Comparison of ENCODE assay signal across 8 cellular contexts in genomic region chr1:27152829-27153548, GRCh38. TPM values are rescaled to one million over a fixed set of nuclear protein-coding genes. Genes with fewer than 3 reads are reported as not detected.
DNase-seq lines count a peak whose midpoint lies in the region; ATAC-seq and TF ChIP-seq lines count a peak whose summit lies in the region.

No MANE protein-coding gene starts in this region.

- H3K27me3 ChIP-seq in breast epithelium, result no peaks in the 10 kb centered on the region
- H3K27me3 ChIP-seq in uterus, result no peaks in the 10 kb centered on the region

- intact Hi-C loops in Right ventricle myocardium inferior (cut with DNase I) (loop anchor here (2.0 to 5.0 kb wide), 2 partner anchors 20 to 84 kb away; no protein-coding TSS in a partner anchor), left cardiac atrium (cut with DNase I) (loop anchor here in 1 of 2 donors (5.0 kb wide), 1 partner anchor 36 kb away; no protein-coding TSS in a partner anchor), breast epithelium (cut with DNase I; ENCODE audit: low total_unique reads) (loop anchor here (5.0 kb wide), 1 partner anchor 36 kb away; no protein-coding TSS in a partner anchor), uterus (cut with DNase I; ENCODE audit: low total_unique reads) (no loop called here)

- WGBS in mesodermal cell (ENCODE audit: insufficient coverage in 2 of 2), 2 experiments, result 80 to 100% methylated on average over 1 of the region's 2 CpGs

- TF ChIP-seq POLR2A in breast epithelium (IDR thresholded peaks at IDR 0.05), result no peak
- no peak for TF ChIP-seq POLR2A in uterus (IDR thresholded peaks at IDR 0.05)

- DNase-seq in Right ventricle myocardium inferior (ENCODE audit: missing footprints) (no peak), left cardiac atrium (no peak), breast epithelium (ENCODE audit: low spot score in 2 of 2) (no peak), uterus (no peak), glomerular visceral epithelial cell (ENCODE audit: extremely low spot score) (no peak)
- no peak for DNase-seq in stimulated activated CD4-positive, alpha-beta T cell treated with anti-CD3 and anti-CD28 coated beads, Interleukin-1b, Interleukin-23, amount 100 ng/mL, for 48 hours

- no peak for TF ChIP-seq CTCF in breast epithelium (IDR thresholded peaks at IDR 0.05)
- no peak for TF ChIP-seq CTCF in uterus (IDR thresholded peaks at IDR 0.05)

- H3K4me3 ChIP-seq in breast epithelium (peak overlapping the region; percentile 26 to 92 (median 81)), mesodermal cell (ENCODE audit: extremely low read depth, insufficient read depth, low read length, poor library complexity, severe bottlenecking) (peak overlapping the region; percentile 57), uterus (peak overlapping the region; percentile 27 to 92)

- ATAC-seq in Right ventricle myocardium inferior (peak; percentile 1), left cardiac atrium (no peak), GM19324 (IDR thresholded peaks at IDR 0.05; ENCODE audit: low FRiP score, unreplicated experiment) (no peak)

- H3K36me3 ChIP-seq in breast epithelium (no peaks in the 10 kb centered on the region), mesodermal cell (ENCODE audit: control insufficient read depth, insufficient read depth, low read length) (peaks cover 14% of the 10 kb centered on the region), uterus (no peaks in the 10 kb centered on the region)

- H3K27ac ChIP-seq in breast epithelium (peak overlapping the region; percentile 97 to 98), mesodermal cell (ENCODE audit: low read depth, low read length, severe bottlenecking) (no peak overlapping the region), uterus (peak overlapping the region; percentile 84 to 95)

- H3K4me1 ChIP-seq in breast epithelium (peaks cover 2 to 34% of the 10 kb centered on the region in 2 donors), mesodermal cell (ENCODE audit: control insufficient read depth, insufficient read depth, low read length, poor library complexity, severe bottlenecking) (peaks cover 24% of the 10 kb centered on the region), uterus (no peaks in the 10 kb centered on the region)

- H3K9me3 ChIP-seq in breast epithelium (no peaks in the 10 kb centered on the region), mesodermal cell (ENCODE audit: control insufficient read depth, low read length) (no peaks in the 10 kb centered on the region), uterus (no peaks in the 10 kb centered on the region)

RNA-seq across cellular contexts. Expression of gene SLC9A1, which starts 1.9 kb away (rescaled TPM):
- total RNA-seq in Right ventricle myocardium inferior, result 20.2 TPM
- 10 to 100 TPM; 17.4 to 37.3 TPM for total RNA-seq in left cardiac atrium
- total RNA-seq in breast epithelium, result 10 to 100 TPM in 2 of 3 donors, 1 to 10 TPM in 1; 6.1 to 14.2 (median 13.8) TPM
- polyA plus RNA-seq in mesodermal cell (2013, experiment 1 of 2), result 24.1 TPM
- 20.2 TPM for polyA plus RNA-seq in mesodermal cell (2013, experiment 2 of 2)
- total RNA-seq in uterus, result 10 to 100 TPM in 2 of 4 donors, 1 to 10 TPM in 2; 3.1 to 33.6 (median 18.4) TPM
